Comparison of ENCODE assay signal across 14 cellular contexts in genomic region chr17:27647755-27648154, GRCh38.
"Had no signal": no experiment of that assay in that cellular context is flagged by ENCODE, and none has a peak within 500 bp of the region (broad histone marks: within the 10 kb centered on the region; RNA-seq: fewer than 3 reads in every experiment).

No MANE protein-coding gene starts in this region.

- H3K4me1 ChIP-seq: foreskin keratinocyte, thyroid gland, uterus had no signal

- DNase-seq: activated CD4-positive, alpha-beta T cell treated with anti-CD3 and anti-CD28 coated beads, Interleukin-2, amount 50 U/mL, for 1 hour; activated gamma-delta T cell; activated T-cell treated with anti-CD3 and anti-CD28 coated beads, Interleukin-2, amount 50 U/mL, for 1 hour; foreskin keratinocyte; head of caudate nucleus; immature natural killer cell; naive thymus-derived CD4-positive, alpha-beta T cell; stimulated activated CD4-positive, alpha-beta T cell treated with anti-CD3 and anti-CD28 coated beads, Interleukin-12 subunit alpha, Interleukin-12 subunit beta, amount 100 ng/mL, for 4 hours; stimulated activated CD4-positive, alpha-beta T cell treated with anti-CD3 and anti-CD28 coated beads, Interleukin-2, amount 100 ng/mL, for 24 hours; thyroid gland; uterus had no signal

- H3K9me3 ChIP-seq: neutrophil, thyroid gland, uterus had no signal

- H3K27me3 ChIP-seq: neutrophil, thyroid gland, uterus had no signal

- ATAC-seq: activated naive CD4-positive, alpha-beta T cell treated with anti-CD3 and anti-CD28 coated beads, Interleukin-2, amount 50 U/mL, for 72 hours; foreskin keratinocyte; naive thymus-derived CD4-positive, alpha-beta T cell had no signal

- H3K4me3 ChIP-seq: lung, thyroid gland, uterus had no signal

- H3K27ac ChIP-seq: foreskin keratinocyte, neutrophil, thyroid gland, uterus had no signal

- H3K36me3 ChIP-seq: thyroid gland, uterus had no signal
